Comparison of ENCODE assay signal across 24 cellular contexts in genomic region chr16:85139888-85140339, GRCh38. TPM values are rescaled to one million over a fixed set of nuclear protein-coding genes. Genes with fewer than 3 reads are reported as not detected.
DNase-seq lines count a peak whose midpoint lies in the region; ATAC-seq, FAIRE-seq and TF ChIP-seq lines count a peak whose summit lies in the region.
"Had no signal": no experiment of that assay in that cellular context is flagged by ENCODE, and none has a peak within 500 bp of the region (broad histone marks: within the 10 kb centered on the region; RNA-seq: fewer than 3 reads in every experiment).

No MANE protein-coding gene starts in this region.

- H2AK5ac ChIP-seq in neuronal stem cell (ENCODE audit: low read depth, low read length): peak overlapping the region; percentile 25

- ATAC-seq in central memory CD8-positive, alpha-beta T cell (replicated peaks; ENCODE audit: extremely low read depth, poor library complexity, severe bottlenecking): no peak
- ATAC-seq in GM18517 (IDR thresholded peaks at IDR 0.05; ENCODE audit: unreplicated experiment): no peak

- H2BK120ac ChIP-seq in neuronal stem cell (ENCODE audit: low read depth, low read length): no peak overlapping the region

- H3K9me3 ChIP-seq in neuronal stem cell (replicated peaks in 1 of 2; ENCODE audit: control insufficient read depth in 2 of 2, insufficient read depth in 1 of 2, low read depth in 1 of 2, low read length in 2 of 2) (no peaks in the 10 kb centered on the region), vagina (no peaks in the 10 kb centered on the region)
- H3K9me3 ChIP-seq: HAP-1, Peyer's patch, SJSA1 had no signal

- H3K27ac ChIP-seq in RWPE1: peak overlapping the region; percentile 15; the same call in 1 of the 2 replicates
- H3K27ac ChIP-seq in neuronal stem cell (replicated peaks; ENCODE audit: low read length): no peak overlapping the region
- no peak overlapping the region for H3K27ac ChIP-seq in vagina
- H3K27ac ChIP-seq: GM23248, HL-60, Peyer's patch, SJSA1 had no signal

- H3K36me3 Mint-ChIP-seq in central memory CD8-positive, alpha-beta T cell (ENCODE audit: insufficient read depth): no peaks in the 10 kb centered on the region

- H3K36me3 ChIP-seq in neuronal stem cell (replicated peaks in 1 of 2; ENCODE audit: control insufficient read depth in 2 of 2, insufficient read depth in 2 of 2, low read length in 2 of 2): no peaks in the 10 kb centered on the region
- H3K36me3 ChIP-seq in vagina: no peaks in the 10 kb centered on the region
- H3K36me3 ChIP-seq: HAP-1, Peyer's patch, SJSA1 had no signal

- H3K9ac ChIP-seq in neuronal stem cell (ENCODE audit: low read depth, low read length, poor library complexity): no peak overlapping the region
- H3K9ac ChIP-seq: GM23248 had no signal

- no peak overlapping the region for H3K4me3 ChIP-seq in neuronal stem cell (ENCODE audit: low read length in 2 of 2)
- no peak overlapping the region for H3K4me3 ChIP-seq in vagina
- H3K4me3 ChIP-seq: GM23248, HAP-1, Peyer's patch, SJSA1 had no signal

- no peaks in the 10 kb centered on the region for H3K79me1 ChIP-seq in neuronal stem cell (ENCODE audit: low read depth, low read length)

- no peak for TF ChIP-seq POLR2A in GM12891 (IDR thresholded peaks at IDR 0.05; ENCODE audit: low read depth, low read length)
- no peak for TF ChIP-seq POLR2A in vagina (IDR thresholded peaks at IDR 0.05)

- POLR2A ChIA-PET in RWPE1 (lab: Yijun Ruan, JAX; ENCODE audit: low non-redundant PET): no interaction called here

- H3K9me3 Mint-ChIP-seq in central memory CD8-positive, alpha-beta T cell: no peaks in the 10 kb centered on the region
- H3K9me3 Mint-ChIP-seq: CD4-positive, alpha-beta T cell had no signal

- H2BK15ac ChIP-seq in neuronal stem cell (ENCODE audit: low read length): no peak overlapping the region

- no peak overlapping the region for H3K4ac ChIP-seq in neuronal stem cell (ENCODE audit: low read length)

- H3K27me3 ChIP-seq in neuronal stem cell (ENCODE audit: control insufficient read depth in 3 of 3, insufficient read depth in 3 of 3, low read depth in 1 of 3, low read length in 3 of 3): peaks cover 0 to 4% (median 0%) of the 10 kb centered on the region in 3 experiments
- H3K27me3 ChIP-seq in vagina: no peaks in the 10 kb centered on the region
- H3K27me3 ChIP-seq: Peyer's patch, SJSA1 had no signal

- H4K8ac ChIP-seq in neuronal stem cell (ENCODE audit: low read depth, low read length): no peak overlapping the region

- H3K4me2 ChIP-seq in neuronal stem cell (ENCODE audit: insufficient read depth, low read length, poor library complexity, severe bottlenecking): no peak overlapping the region

- H3K23ac ChIP-seq in neuronal stem cell (ENCODE audit: low read depth, low read length, poor library complexity): no peak overlapping the region

- TF ChIP-seq CTCF in RWPE1 (conservative IDR thresholded peaks at IDR 0.05; ENCODE audit: low read depth) (no peak), vagina (IDR thresholded peaks at IDR 0.05) (no peak)

- intact Hi-C loops in vagina (cut with DNase I): no loop called here

- H2BK12ac ChIP-seq in neuronal stem cell (ENCODE audit: low read length): no peak overlapping the region

- no peak overlapping the region for H3K4me3 Mint-ChIP-seq in central memory CD8-positive, alpha-beta T cell
- H3K4me3 Mint-ChIP-seq: CD4-positive, alpha-beta T cell had no signal

- H3K18ac ChIP-seq in neuronal stem cell (ENCODE audit: low read length): no peak overlapping the region

- H3K27me3 Mint-ChIP-seq in central memory CD8-positive, alpha-beta T cell: peaks cover 78% of the 10 kb centered on the region

- no peak overlapping the region for H2AFZ ChIP-seq in neuronal stem cell (ENCODE audit: low read length)
- H2AFZ ChIP-seq: GM23248 had no signal

- peaks cover 8% of the 10 kb centered on the region for H3K4me1 Mint-ChIP-seq in central memory CD8-positive, alpha-beta T cell

- FAIRE-seq in GM12891 (lab: Jason Lieb, UNC): no peak

- DNase-seq in GM12891 (ENCODE audit: insufficient read length, low spot score) (no peak), RWPE1 (ENCODE audit: low spot score) (no peak), neuronal stem cell (ENCODE audit: low spot score) (no peak), NCI-H2107 treated with DMSO at 0.1 percent for 48 hours (lab: John Stamatoyannopoulos, UW; ENCODE audit: unreplicated experiment) (no peak), vagina (ENCODE audit: extremely low spot score in 2 of 2) (no peak)
- no peak for DNase-seq in central memory CD8-positive, alpha-beta T cell (ENCODE audit: low spot score in 2 of 2)
- DNase-seq: CD4-positive, alpha-beta T cell; GDM1; GM23248; Kasumi-1; NCI-H1417; NCI-H1694 treated with DMSO at 0.1 percent for 48 hours; NCI-H2081 treated with DMSO at 0.1 percent for 48 hours; NCI-H446; NCI-H526; Peyer's patch had no signal

- H2BK5ac ChIP-seq in neuronal stem cell (ENCODE audit: low read length): no peak overlapping the region

- no peak overlapping the region for H4K91ac ChIP-seq in neuronal stem cell (ENCODE audit: low read depth, low read length, poor library complexity)

- peaks cover 7 to 39% of the 10 kb centered on the region in 2 donors for H3K4me1 ChIP-seq in neuronal stem cell (ENCODE audit: control insufficient read depth in 2 of 2, insufficient read depth in 1 of 2, low read depth in 1 of 2, low read length in 2 of 2)
- H3K4me1 ChIP-seq in vagina: peaks cover 25% of the 10 kb centered on the region
- H3K4me1 ChIP-seq: HAP-1 had no signal

- WGBS in neuronal stem cell (ENCODE audit: extremely low coverage in 2 of 2, insufficient read length in 2 of 2, insufficient replicate concordance in 1 of 2), 2 donors: no CpG with 5 or more reads among the region's 9 CpGs

- H3K27ac Mint-ChIP-seq in central memory CD8-positive, alpha-beta T cell (ENCODE audit: low read depth): peak overlapping the region; percentile 10
- H3K27ac Mint-ChIP-seq: CD4-positive, alpha-beta T cell; IgD-negative memory B cell had no signal

- no peak overlapping the region for H3K14ac ChIP-seq in neuronal stem cell (ENCODE audit: low read length)

- CTCF ChIA-PET in RWPE1 (lab: Yijun Ruan, JAX): interaction anchor here (1.3 to 1.4 kb wide), 2 partner anchors 9 to 25 kb away, joined by 3 read pairs; no protein-coding TSS in a partner anchor

TF ChIP-seq in GM12891, 5 proteins besides CTCF, POLR2A, EP300 and RAD21:
- TF ChIP-seq SPI1 (IDR thresholded peaks at IDR 0.05; ENCODE audit: low read depth, low read length): no peak
- 0 out of 2 replicates have a peak, but pooled peaks have one; percentile 20 for TF ChIP-seq POU2F2 (IDR thresholded peaks at IDR 0.05; ENCODE audit: low read depth, low read length)

RNA-seq across cellular contexts. Expression of gene CIBAR2, which starts 27.6 kb away (rescaled TPM):
- 0.21 TPM for polyA plus RNA-seq in GM12891 (2012; ENCODE audit: low read depth, missing spikeins)
- polyA plus RNA-seq in neuronal stem cell (2013, experiment 1 of 2): 0.45 TPM
- polyA plus RNA-seq in neuronal stem cell (2013, experiment 2 of 2): 0.51 TPM
- total RNA-seq in vagina: not detected
- total RNA-seq: CD4-positive, alpha-beta T cell; Daoy; GM23248; HT-29; MCF 10A; Peyer's patch had no signal
- polyA plus RNA-seq: GM23248, IgD-negative memory B cell had no signal
